Comparison of ENCODE assay signal across 10 cellular contexts in genomic region chr2:160293401-160293911, GRCh38.
DNase-seq lines count a peak whose midpoint lies in the region; ATAC-seq and TF ChIP-seq lines count a peak whose summit lies in the region.
"Had no signal": no experiment of that assay in that cellular context is flagged by ENCODE, and none has a peak within 500 bp of the region (broad histone marks: within the 10 kb centered on the region; RNA-seq: fewer than 3 reads in every experiment).

No MANE protein-coding gene starts in this region.

- peak overlapping the region; percentile 69 to 81 (median 74) for H3K27ac ChIP-seq in esophagus muscularis mucosa (replicated peaks in 1 of 4)

- TF ChIP-seq POLR2A in esophagus muscularis mucosa (IDR thresholded peaks at IDR 0.05; ENCODE audit: low read depth): no peak

- H3K27me3 ChIP-seq in esophagus muscularis mucosa: no peaks in the 10 kb centered on the region
- H3K27me3 ChIP-seq: body of pancreas had no signal

- H3K27me3 Mint-ChIP-seq in natural killer cell (ENCODE audit: low read depth in 2 of 2): no peaks in the 10 kb centered on the region
- H3K27me3 Mint-ChIP-seq: CD4-positive, alpha-beta memory T cell had no signal

- peaks cover 65 to 82% (median 73%) of the 10 kb centered on the region in 4 donors for H3K4me1 ChIP-seq in esophagus muscularis mucosa
- H3K4me1 ChIP-seq: body of pancreas had no signal

- no peaks in the 10 kb centered on the region for H3K9me3 ChIP-seq in esophagus muscularis mucosa
- H3K9me3 ChIP-seq: body of pancreas had no signal

- peak; percentile 13 for TF ChIP-seq EP300 in esophagus muscularis mucosa (IDR thresholded peaks at IDR 0.05)

- H3K4me3 ChIP-seq in AG04449 (ENCODE audit: low read depth, low read length) (no peak overlapping the region), esophagus muscularis mucosa (no peak overlapping the region)
- H3K4me3 ChIP-seq: body of pancreas had no signal

- CTCF ChIA-PET in AG04449 (lab: Yijun Ruan, JAX): interaction anchor here (1.0 to 4.1 kb wide), 7 partner anchors 10 to 770 kb away, joined by 3 to 19 read pairs (median 5); no protein-coding TSS in a partner anchor

- POLR2A ChIA-PET in AG04449 (lab: Yijun Ruan, JAX): interaction anchor here (0.5 to 0.7 kb wide), 2 partner anchors 23 to 545 kb away, joined by 4 to 5 read pairs; no protein-coding TSS in a partner anchor

- ATAC-seq in natural killer cell (no peak), HG02852 (IDR thresholded peaks at IDR 0.05; ENCODE audit: unreplicated experiment) (no peak), HG02759 (IDR thresholded peaks at IDR 0.05; ENCODE audit: unreplicated experiment) (no peak), left colon (no peak)

- intact Hi-C loops in esophagus muscularis mucosa (cut with DNase I): no loop called here
- intact Hi-C loops in natural killer cell (cut with micrococcal nuclease): no loop called here
- intact Hi-C loops in posterior vena cava (cut with DNase I): no loop called here
- intact Hi-C loops in left colon (cut with DNase I, micrococcal nuclease): no loop called here

- no peak overlapping the region for H3K4me3 Mint-ChIP-seq in natural killer cell
- H3K4me3 Mint-ChIP-seq: CD4-positive, alpha-beta memory T cell had no signal

- H3K27ac Mint-ChIP-seq in natural killer cell: peak overlapping the region; percentile 65 to 66

- H3K9me3 Mint-ChIP-seq in natural killer cell: no peaks in the 10 kb centered on the region
- H3K9me3 Mint-ChIP-seq: CD4-positive, alpha-beta memory T cell had no signal

- peaks cover 36% of the 10 kb centered on the region for H3K36me3 Mint-ChIP-seq in natural killer cell

- H3K36me3 ChIP-seq in esophagus muscularis mucosa: peaks cover 10 to 27% (median 18%) of the 10 kb centered on the region in 4 donors

- peak; percentile 77 for DNase-seq in AG04449 (ENCODE audit: low read depth, low spot score)
- DNase-seq in NCI-H226: peak; percentile 92
- no peak for DNase-seq in esophagus muscularis mucosa (ENCODE audit: extremely low spot score)
- DNase-seq in natural killer cell: no peak
- no peak for DNase-seq in posterior vena cava (ENCODE audit: low spot score)
- no peak for DNase-seq in left colon
- DNase-seq: body of pancreas; CD4-positive, alpha-beta memory T cell had no signal

- 64% methylated on average over 5 of the region's 5 CpGs for WGBS in esophagus muscularis mucosa

- TF ChIP-seq CTCF in AG04449 (IDR thresholded peaks at IDR 0.05; ENCODE audit: insufficient read depth, low read length, missing control alignments): no peak
- no peak for TF ChIP-seq CTCF in esophagus muscularis mucosa (IDR thresholded peaks at IDR 0.05)
- TF ChIP-seq CTCF in natural killer cell (IDR thresholded peaks at IDR 0.05): no peak

- H3K4me1 Mint-ChIP-seq in natural killer cell: peaks cover 67 to 82% of the 10 kb centered on the region in 2 donors

Comparison
In these comparisons a context has a peak if more than half of its experiments do, and no peak if none do; other contexts are left out.
1. DNase-seq: peak in AG04449 (single experiment) and NCI-H226 (single experiment); none in esophagus muscularis mucosa (single experiment), natural killer cell (single experiment), posterior vena cava (single experiment) and left colon (0 of 2).